8 cellular contexts compared by ENCODE assay signal in genomic region chr17:1647802-1648581, GRCh38. TPM values are rescaled to one million over a fixed set of nuclear protein-coding genes. Genes with fewer than 3 reads are reported as not detected.
A peak's percentile ranks its signal among the peaks of the same experiment; 100 is the strongest.
DNase-seq lines count a peak whose midpoint lies in the region; ATAC-seq and TF ChIP-seq lines count a peak whose summit lies in the region.

No MANE protein-coding gene starts in this region.

- no peaks in the 10 kb centered on the region for H3K27me3 Mint-ChIP-seq in activated CD8-positive, alpha-beta T cell treated with anti-CD3 and anti-CD28 coated beads, Interleukin-2, amount 10 ng/mL, durations not matched to agents 7 days and 5 days (ENCODE audit: low read depth)

- H3K27ac ChIP-seq in left ventricle myocardium inferior (replicated peaks) = peak overlapping the region; percentile 100

- H3K4me2 ChIP-seq in skeletal muscle satellite cell (ENCODE audit: low read length) = peak overlapping the region; percentile 99

- DNase-seq in AG20443 (ENCODE audit: low spot score) (peak; percentile 31), HCEC 1CT (peak; percentile 18), left ventricle myocardium inferior (peak; percentile 58), GM13977 (ENCODE audit: low spot score) (no peak)
- DNase-seq in activated CD8-positive, alpha-beta T cell treated with anti-CD3 and anti-CD28 coated beads, Interleukin-2, amount 10 ng/mL, durations not matched to agents 7 days and 5 days = no peak
- no peak for DNase-seq in activated effector memory CD4-positive, alpha-beta T cell treated with Interleukin-2 at 50 U/mL for 16 hours

- H3K4me3 ChIP-seq in left ventricle myocardium inferior (peak overlapping the region; percentile 95), skeletal muscle satellite cell (ENCODE audit: low read length) (peak overlapping the region; percentile 76)

- TF ChIP-seq CTCF in left ventricle myocardium inferior (IDR thresholded peaks at IDR 0.05; ENCODE audit: borderline replicate concordance) = no peak
- TF ChIP-seq CTCF in GM13977 (IDR thresholded peaks at IDR 0.05; ENCODE audit: extremely low read depth, insufficient read depth, missing control alignments) = no peak

- CTCF ChIA-PET in activated CD8-positive, alpha-beta T cell treated with anti-CD3 and anti-CD28 coated beads, Interleukin-2, amount 10 ng/mL, durations not matched to agents 7 days and 5 days (lab: Charles Lee) = interaction anchor here (0.6 to 6.8 kb wide), 15 partner anchors 9 to 350 kb away, joined by 3 to 52 read pairs (median 3); partner anchors contain the start of gene PRPF8

- H3K36me3 Mint-ChIP-seq in activated CD8-positive, alpha-beta T cell treated with anti-CD3 and anti-CD28 coated beads, Interleukin-2, amount 10 ng/mL, durations not matched to agents 7 days and 5 days (ENCODE audit: low read depth) = peaks cover 19% of the 10 kb centered on the region

- ATAC-seq in activated CD8-positive, alpha-beta T cell treated with anti-CD3 and anti-CD28 coated beads, Interleukin-2, amount 10 ng/mL, durations not matched to agents 7 days and 5 days = no peak
- ATAC-seq in GM21786 (IDR thresholded peaks at IDR 0.05; ENCODE audit: unreplicated experiment) = no peak

- H3K9me3 ChIP-seq in left ventricle myocardium inferior (replicated peaks) (no peaks in the 10 kb centered on the region), skeletal muscle satellite cell (replicated peaks; ENCODE audit: low read length) (no peaks in the 10 kb centered on the region)

- H3K27me3 ChIP-seq in left ventricle myocardium inferior (ENCODE audit: low read depth) (no peaks in the 10 kb centered on the region), skeletal muscle satellite cell (ENCODE audit: control insufficient read depth, insufficient read depth, low read length) (no peaks in the 10 kb centered on the region)

- H3K4me1 Mint-ChIP-seq in activated CD8-positive, alpha-beta T cell treated with anti-CD3 and anti-CD28 coated beads, Interleukin-2, amount 10 ng/mL, durations not matched to agents 7 days and 5 days (ENCODE audit: low read depth) = peaks cover 46% of the 10 kb centered on the region

- POLR2A ChIA-PET in activated CD8-positive, alpha-beta T cell treated with anti-CD3 and anti-CD28 coated beads, Interleukin-2, amount 10 ng/mL, durations not matched to agents 7 days and 5 days (lab: Charles Lee) = no interaction called here

- peak overlapping the region; percentile 68 for H3K9ac ChIP-seq in skeletal muscle satellite cell (ENCODE audit: low read depth, low read length)

- peaks cover 74% of the 10 kb centered on the region for H3K4me1 ChIP-seq in left ventricle myocardium inferior
- H3K4me1 ChIP-seq in skeletal muscle satellite cell (ENCODE audit: control insufficient read depth, insufficient read depth, low read length) = peaks cover 36% of the 10 kb centered on the region

- peak overlapping the region; percentile 66 for H3K4me3 Mint-ChIP-seq in activated CD8-positive, alpha-beta T cell treated with anti-CD3 and anti-CD28 coated beads, Interleukin-2, amount 10 ng/mL, durations not matched to agents 7 days and 5 days

- H3K9me3 Mint-ChIP-seq in activated CD8-positive, alpha-beta T cell treated with anti-CD3 and anti-CD28 coated beads, Interleukin-2, amount 10 ng/mL, durations not matched to agents 7 days and 5 days (ENCODE audit: insufficient read depth) = no peaks in the 10 kb centered on the region

- H3K36me3 ChIP-seq in left ventricle myocardium inferior = peaks cover 42% of the 10 kb centered on the region
- H3K36me3 ChIP-seq in skeletal muscle satellite cell (ENCODE audit: insufficient read depth, low read length) = peaks cover 28% of the 10 kb centered on the region

- no peak overlapping the region for H3K27ac Mint-ChIP-seq in activated CD8-positive, alpha-beta T cell treated with anti-CD3 and anti-CD28 coated beads, Interleukin-2, amount 10 ng/mL, durations not matched to agents 7 days and 5 days

- in situ Hi-C loops in GM13977 (cut with MboI; ENCODE audit: low pct_unique_long_range_greater_than_20kb, low sequenced_read_pairs, unreplicated experiment) = no loop called here

- intact Hi-C loops in left ventricle myocardium inferior (cut with micrococcal nuclease) = no loop called here

RNA-seq across cellular contexts. Expression of gene RILP, which starts 1.7 kb away (rescaled TPM):
- 1 to 10 TPM; 6.2 to 6.5 TPM for total RNA-seq in activated CD8-positive, alpha-beta T cell treated with anti-CD3 and anti-CD28 coated beads, Interleukin-2, amount 10 ng/mL, durations not matched to agents 7 days and 5 days
- total RNA-seq in left ventricle myocardium inferior = 81.7 TPM
- total RNA-seq in skeletal muscle satellite cell (2012; rRNA removed) = 6.3 and 10.6 TPM in 2 replicates

RNA-seq across cellular contexts. Expression of gene SCARF1, which starts 2.5 kb away (rescaled TPM):
- 1 to 10 TPM; 4.5 to 5.3 TPM for total RNA-seq in activated CD8-positive, alpha-beta T cell treated with anti-CD3 and anti-CD28 coated beads, Interleukin-2, amount 10 ng/mL, durations not matched to agents 7 days and 5 days
- 12.2 TPM for total RNA-seq in left ventricle myocardium inferior
- total RNA-seq in skeletal muscle satellite cell (2012; rRNA removed) = 0.22 and 0.25 TPM in 2 replicates

RNA-seq across cellular contexts. Expression of gene SLC43A2, which starts 19.4 kb away (rescaled TPM):
- under 1 TPM; 0.55 to 0.68 TPM for total RNA-seq in activated CD8-positive, alpha-beta T cell treated with anti-CD3 and anti-CD28 coated beads, Interleukin-2, amount 10 ng/mL, durations not matched to agents 7 days and 5 days
- 4.0 TPM for total RNA-seq in left ventricle myocardium inferior
- 4.8 and 9.1 TPM in 2 replicates for total RNA-seq in skeletal muscle satellite cell (2012; rRNA removed)

RNA-seq across cellular contexts. Expression of gene PRPF8, which starts 36.7 kb away (rescaled TPM):
- total RNA-seq in activated CD8-positive, alpha-beta T cell treated with anti-CD3 and anti-CD28 coated beads, Interleukin-2, amount 10 ng/mL, durations not matched to agents 7 days and 5 days = 100 to 1,000 TPM; 309 to 321 TPM
- 136 TPM for total RNA-seq in left ventricle myocardium inferior
- total RNA-seq in skeletal muscle satellite cell (2012; rRNA removed) = 93.5 and 107 TPM in 2 replicates

Comparison
In these comparisons a context has a peak if more than half of its experiments do, and no peak if none do; other contexts are left out.
1. DNase-seq: peak in AG20443 (single experiment), HCEC 1CT (single experiment) and left ventricle myocardium inferior (single experiment); none in activated CD8-positive, alpha-beta T cell treated with anti-CD3 and anti-CD28 coated beads, Interleukin-2, amount 10 ng/mL, durations not matched to agents 7 days and 5 days (single experiment), activated effector memory CD4-positive, alpha-beta T cell treated with Interleukin-2 at 50 U/mL for 16 hours (single experiment) and GM13977 (single experiment).
2. RNA of gene RILP, which starts 1.7 kb away (total RNA-seq): 81.7 TPM in left ventricle myocardium inferior (single experiment); 6.2 to 6.5 TPM in activated CD8-positive, alpha-beta T cell treated with anti-CD3 and anti-CD28 coated beads, Interleukin-2, amount 10 ng/mL, durations not matched to agents 7 days and 5 days; every median in the first group is over 10 times any median in the second.